In genomic region chr2:126655500-126656310, GRCh38 we compare ENCODE assay signal across 1 cellular context.
A peak's percentile ranks its signal among the peaks of the same experiment; 100 is the strongest.
TF ChIP-seq lines count a peak whose summit lies in the region.

A gene with protein sequence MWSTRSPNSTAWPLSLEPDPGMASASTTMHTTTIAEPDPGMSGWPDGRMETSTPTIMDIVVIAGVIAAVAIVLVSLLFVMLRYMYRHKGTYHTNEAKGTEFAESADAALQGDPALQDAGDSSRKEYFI (plus strand): TSS chr2:126656158. CDS start chr2:126656264, 106 bp downstream.

TF ChIP-seq in K562, 482 proteins besides CTCF, POLR2A, EP300 and RAD21 (continued from another document and continues in another):
- TF ChIP-seq SP1 (CRISPR knock-in tag; IDR thresholded peaks at IDR 0.05) (no peak), PHF8 (IDR thresholded peaks at IDR 0.05; ENCODE audit: borderline replicate concordance, low read length) (peak; percentile 63; the same call in 1 of the 2 replicates), HDAC6 (IDR thresholded peaks at IDR 0.05; ENCODE audit: low read depth, low read length) (no peak), ZBTB34 (CRISPR knock-in tag; IDR thresholded peaks at IDR 0.05) (no peak), NFIX (CRISPR knock-in tag; IDR thresholded peaks at IDR 0.05; ENCODE audit: low read depth) (no peak), TBP (optimal IDR thresholded peaks at IDR 0.05; ENCODE audit: low read depth, low read length) (peak; percentile 31), KHSRP (IDR thresholded peaks at IDR 0.05) (no peak), NFE2 (IDR thresholded peaks at IDR 0.05; ENCODE audit: low read depth) (no peak), ZNF75A (CRISPR knock-in tag; IDR thresholded peaks at IDR 0.05) (no peak), ILK (tag; IDR thresholded peaks at IDR 0.05; ENCODE audit: borderline replicate concordance, low read depth) (no peak), RB1 (IDR thresholded peaks at IDR 0.05; ENCODE audit: low read depth) (0 out of 2 replicates have a peak, but pooled peaks have one; percentile 20), ZNF785 (CRISPR knock-in tag; IDR thresholded peaks at IDR 0.05) (no peak), ZNF584 (CRISPR knock-in tag; IDR thresholded peaks at IDR 0.05; ENCODE audit: low read depth) (peak; percentile 78; the same call in 1 of the 2 replicates), ZNF197 (CRISPR knock-in tag; IDR thresholded peaks at IDR 0.05; ENCODE audit: low read depth) (no peak), POLR3G (IDR thresholded peaks at IDR 0.05; ENCODE audit: extremely low read depth, insufficient read length, insufficient replicate concordance) (no peak), MYC (IDR thresholded peaks at IDR 0.05; ENCODE audit: low read depth, low read length) (no peak), MYC (CRISPR knock-in tag; IDR thresholded peaks at IDR 0.05; ENCODE audit: borderline replicate concordance, low read depth) (0 out of 2 replicates have a peak, but pooled peaks have one; percentile 31), SAP30 (IDR thresholded peaks at IDR 0.05; ENCODE audit: borderline replicate concordance, insufficient read depth, low read depth, low read length, poor library complexity, severe bottlenecking) (no peak), ZFX (CRISPR knock-in tag; IDR thresholded peaks at IDR 0.05) (peak; percentile 87), TAF1 (IDR thresholded peaks at IDR 0.05; ENCODE audit: control insufficient read depth, extremely low read depth, insufficient read depth, low read length, severe bottlenecking) (peak; percentile 42), CUX1 (CRISPR knock-in tag; IDR thresholded peaks at IDR 0.05) (0 out of 2 replicates have a peak, but pooled peaks have one; percentile 11), CHD4 (IDR thresholded peaks at IDR 0.05; ENCODE audit: insufficient read depth, insufficient replicate concordance, low read depth, low read length, poor library complexity, severe bottlenecking) (peak; percentile 12), E2F3 (CRISPR knock-in tag; IDR thresholded peaks at IDR 0.05) (no peak), ZNF644 (tag; IDR thresholded peaks at IDR 0.05; ENCODE audit: low read depth) (no peak), SAFB (IDR thresholded peaks at IDR 0.05; ENCODE audit: borderline replicate concordance, low read depth, low read length) (no peak), CBX8 (IDR thresholded peaks at IDR 0.05; ENCODE audit: borderline replicate concordance, extremely low read depth, low read depth, low read length, poor library complexity, severe bottlenecking) (no peak), GTF2B (IDR thresholded peaks at IDR 0.05; ENCODE audit: extremely low read depth, insufficient read length) (no peak), GABPA (tag; conservative IDR thresholded peaks at IDR 0.05; ENCODE audit: low read depth) (0 out of 2 replicates have a peak, but pooled peaks have one; percentile 22), ZEB2 (IDR thresholded peaks at IDR 0.05) (no peak), MNT (conservative IDR thresholded peaks at IDR 0.05) (peak in 1 of 2 experiments; percentile 46; a peak in 1 of 4 replicates), ZBED1 (IDR thresholded peaks at IDR 0.05) (no peak), ZNF140 (CRISPR knock-in tag; IDR thresholded peaks at IDR 0.05) (no peak), MECOM (CRISPR knock-in tag; IDR thresholded peaks at IDR 0.05) (no peak), PATZ1 (CRISPR knock-in tag; IDR thresholded peaks at IDR 0.05; ENCODE audit: borderline replicate concordance) (no peak), MIER1 (IDR thresholded peaks at IDR 0.05; ENCODE audit: low read depth) (no peak), FOXM1 (IDR thresholded peaks at IDR 0.05; ENCODE audit: low read depth) (no peak), FOXM1 (CRISPR knock-in tag; IDR thresholded peaks at IDR 0.05; ENCODE audit: low read depth) (no peak), L3MBTL2 (IDR thresholded peaks at IDR 0.05) (peak; percentile 54; the same call in 1 of the 2 replicates), TCF7L2 (IDR thresholded peaks at IDR 0.05; ENCODE audit: low read depth, low read length) (no peak), SREBF1 (IDR thresholded peaks at IDR 0.05; ENCODE audit: borderline replicate concordance, low read depth, low read length) (no peak), MAFF (IDR thresholded peaks at IDR 0.05; ENCODE audit: low read length) (no peak), ARID2 (IDR thresholded peaks at IDR 0.05) (0 out of 2 replicates have a peak, but pooled peaks have one; percentile 3), TEAD4 (IDR thresholded peaks at IDR 0.05; ENCODE audit: low read length) (0 out of 2 replicates have a peak, but pooled peaks have one; percentile 6), TEAD4 (CRISPR knock-in tag; IDR thresholded peaks at IDR 0.05; ENCODE audit: borderline replicate concordance) (no peak), HIVEP1 (CRISPR knock-in tag; IDR thresholded peaks at IDR 0.05) (no peak), XRCC3 (IDR thresholded peaks at IDR 0.05) (no peak), ATF7 (IDR thresholded peaks at IDR 0.05) (peak; percentile 66; the same call in 1 of the 2 replicates), FOXA3 (CRISPR knock-in tag; conservative IDR thresholded peaks at IDR 0.05 in 1 of 2, IDR thresholded peaks at IDR 0.05 in 1 of 2) (no peak), ZNF174 (CRISPR knock-in tag; IDR thresholded peaks at IDR 0.05) (no peak)
- TF ChIP-seq, protein P1, sequence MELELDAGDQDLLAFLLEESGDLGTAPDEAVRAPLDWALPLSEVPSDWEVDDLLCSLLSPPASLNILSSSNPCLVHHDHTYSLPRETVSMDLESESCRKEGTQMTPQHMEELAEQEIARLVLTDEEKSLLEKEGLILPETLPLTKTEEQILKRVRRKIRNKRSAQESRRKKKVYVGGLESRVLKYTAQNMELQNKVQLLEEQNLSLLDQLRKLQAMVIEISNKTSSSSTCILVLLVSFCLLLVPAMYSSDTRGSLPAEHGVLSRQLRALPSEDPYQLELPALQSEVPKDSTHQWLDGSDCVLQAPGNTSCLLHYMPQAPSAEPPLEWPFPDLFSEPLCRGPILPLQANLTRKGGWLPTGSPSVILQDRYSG (tag; conservative IDR thresholded peaks at IDR 0.05; ENCODE audit: low read depth): no peak
- TF ChIP-seq, protein P2, sequence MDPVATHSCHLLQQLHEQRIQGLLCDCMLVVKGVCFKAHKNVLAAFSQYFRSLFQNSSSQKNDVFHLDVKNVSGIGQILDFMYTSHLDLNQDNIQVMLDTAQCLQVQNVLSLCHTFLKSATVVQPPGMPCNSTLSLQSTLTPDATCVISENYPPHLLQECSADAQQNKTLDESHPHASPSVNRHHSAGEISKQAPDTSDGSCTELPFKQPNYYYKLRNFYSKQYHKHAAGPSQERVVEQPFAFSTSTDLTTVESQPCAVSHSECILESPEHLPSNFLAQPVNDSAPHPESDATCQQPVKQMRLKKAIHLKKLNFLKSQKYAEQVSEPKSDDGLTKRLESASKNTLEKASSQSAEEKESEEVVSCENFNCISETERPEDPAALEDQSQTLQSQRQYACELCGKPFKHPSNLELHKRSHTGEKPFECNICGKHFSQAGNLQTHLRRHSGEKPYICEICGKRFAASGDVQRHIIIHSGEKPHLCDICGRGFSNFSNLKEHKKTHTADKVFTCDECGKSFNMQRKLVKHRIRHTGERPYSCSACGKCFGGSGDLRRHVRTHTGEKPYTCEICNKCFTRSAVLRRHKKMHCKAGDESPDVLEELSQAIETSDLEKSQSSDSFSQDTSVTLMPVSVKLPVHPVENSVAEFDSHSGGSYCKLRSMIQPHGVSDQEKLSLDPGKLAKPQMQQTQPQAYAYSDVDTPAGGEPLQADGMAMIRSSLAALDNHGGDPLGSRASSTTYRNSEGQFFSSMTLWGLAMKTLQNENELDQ (CRISPR knock-in tag; IDR thresholded peaks at IDR 0.05; ENCODE audit: borderline replicate concordance): no peak
- TF ChIP-seq, protein P3, sequence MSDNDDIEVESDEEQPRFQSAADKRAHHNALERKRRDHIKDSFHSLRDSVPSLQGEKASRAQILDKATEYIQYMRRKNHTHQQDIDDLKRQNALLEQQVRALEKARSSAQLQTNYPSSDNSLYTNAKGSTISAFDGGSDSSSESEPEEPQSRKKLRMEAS (CRISPR knock-in tag; IDR thresholded peaks at IDR 0.05): no peak
- TF ChIP-seq, protein P4, sequence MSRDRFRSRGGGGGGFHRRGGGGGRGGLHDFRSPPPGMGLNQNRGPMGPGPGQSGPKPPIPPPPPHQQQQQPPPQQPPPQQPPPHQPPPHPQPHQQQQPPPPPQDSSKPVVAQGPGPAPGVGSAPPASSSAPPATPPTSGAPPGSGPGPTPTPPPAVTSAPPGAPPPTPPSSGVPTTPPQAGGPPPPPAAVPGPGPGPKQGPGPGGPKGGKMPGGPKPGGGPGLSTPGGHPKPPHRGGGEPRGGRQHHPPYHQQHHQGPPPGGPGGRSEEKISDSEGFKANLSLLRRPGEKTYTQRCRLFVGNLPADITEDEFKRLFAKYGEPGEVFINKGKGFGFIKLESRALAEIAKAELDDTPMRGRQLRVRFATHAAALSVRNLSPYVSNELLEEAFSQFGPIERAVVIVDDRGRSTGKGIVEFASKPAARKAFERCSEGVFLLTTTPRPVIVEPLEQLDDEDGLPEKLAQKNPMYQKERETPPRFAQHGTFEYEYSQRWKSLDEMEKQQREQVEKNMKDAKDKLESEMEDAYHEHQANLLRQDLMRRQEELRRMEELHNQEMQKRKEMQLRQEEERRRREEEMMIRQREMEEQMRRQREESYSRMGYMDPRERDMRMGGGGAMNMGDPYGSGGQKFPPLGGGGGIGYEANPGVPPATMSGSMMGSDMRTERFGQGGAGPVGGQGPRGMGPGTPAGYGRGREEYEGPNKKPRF (IDR thresholded peaks at IDR 0.05; ENCODE audit: low read depth, low read length): no peak
